1 cellular context compared by ENCODE assay signal in genomic region chr5:95940758-95941682, GRCh38.
TF ChIP-seq lines count a peak whose summit lies in the region.

No MANE protein-coding gene starts in this region.

TF ChIP-seq in K562, 482 proteins besides CTCF, POLR2A, EP300 and RAD21 (continued from another document):
- TF ChIP-seq, protein P1, sequence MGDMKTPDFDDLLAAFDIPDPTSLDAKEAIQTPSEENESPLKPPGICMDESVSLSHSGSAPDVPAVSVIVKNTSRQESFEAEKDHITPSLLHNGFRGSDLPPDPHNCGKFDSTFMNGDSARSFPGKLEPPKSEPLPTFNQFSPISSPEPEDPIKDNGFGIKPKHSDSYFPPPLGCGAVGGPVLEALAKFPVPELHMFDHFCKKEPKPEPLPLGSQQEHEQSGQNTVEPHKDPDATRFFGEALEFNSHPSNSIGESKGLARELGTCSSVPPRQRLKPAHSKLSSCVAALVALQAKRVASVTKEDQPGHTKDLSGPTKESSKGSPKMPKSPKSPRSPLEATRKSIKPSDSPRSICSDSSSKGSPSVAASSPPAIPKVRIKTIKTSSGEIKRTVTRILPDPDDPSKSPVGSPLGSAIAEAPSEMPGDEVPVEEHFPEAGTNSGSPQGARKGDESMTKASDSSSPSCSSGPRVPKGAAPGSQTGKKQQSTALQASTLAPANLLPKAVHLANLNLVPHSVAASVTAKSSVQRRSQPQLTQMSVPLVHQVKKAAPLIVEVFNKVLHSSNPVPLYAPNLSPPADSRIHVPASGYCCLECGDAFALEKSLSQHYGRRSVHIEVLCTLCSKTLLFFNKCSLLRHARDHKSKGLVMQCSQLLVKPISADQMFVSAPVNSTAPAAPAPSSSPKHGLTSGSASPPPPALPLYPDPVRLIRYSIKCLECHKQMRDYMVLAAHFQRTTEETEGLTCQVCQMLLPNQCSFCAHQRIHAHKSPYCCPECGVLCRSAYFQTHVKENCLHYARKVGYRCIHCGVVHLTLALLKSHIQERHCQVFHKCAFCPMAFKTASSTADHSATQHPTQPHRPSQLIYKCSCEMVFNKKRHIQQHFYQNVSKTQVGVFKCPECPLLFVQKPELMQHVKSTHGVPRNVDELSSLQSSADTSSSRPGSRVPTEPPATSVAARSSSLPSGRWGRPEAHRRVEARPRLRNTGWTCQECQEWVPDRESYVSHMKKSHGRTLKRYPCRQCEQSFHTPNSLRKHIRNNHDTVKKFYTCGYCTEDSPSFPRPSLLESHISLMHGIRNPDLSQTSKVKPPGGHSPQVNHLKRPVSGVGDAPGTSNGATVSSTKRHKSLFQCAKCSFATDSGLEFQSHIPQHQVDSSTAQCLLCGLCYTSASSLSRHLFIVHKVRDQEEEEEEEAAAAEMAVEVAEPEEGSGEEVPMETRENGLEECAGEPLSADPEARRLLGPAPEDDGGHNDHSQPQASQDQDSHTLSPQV (IDR thresholded peaks at IDR 0.05) = peak; percentile 55; the same call in 1 of the 2 replicates
- TF ChIP-seq CEBPZ (IDR thresholded peaks at IDR 0.05; ENCODE audit: borderline replicate concordance, low read depth, low read length) = no peak
- no peak for TF ChIP-seq ZC3H4 (CRISPR knock-in tag; IDR thresholded peaks at IDR 0.05; ENCODE audit: borderline replicate concordance)
- TF ChIP-seq PHTF2 (CRISPR knock-in tag; IDR thresholded peaks at IDR 0.05) = no peak
- TF ChIP-seq, protein P2, sequence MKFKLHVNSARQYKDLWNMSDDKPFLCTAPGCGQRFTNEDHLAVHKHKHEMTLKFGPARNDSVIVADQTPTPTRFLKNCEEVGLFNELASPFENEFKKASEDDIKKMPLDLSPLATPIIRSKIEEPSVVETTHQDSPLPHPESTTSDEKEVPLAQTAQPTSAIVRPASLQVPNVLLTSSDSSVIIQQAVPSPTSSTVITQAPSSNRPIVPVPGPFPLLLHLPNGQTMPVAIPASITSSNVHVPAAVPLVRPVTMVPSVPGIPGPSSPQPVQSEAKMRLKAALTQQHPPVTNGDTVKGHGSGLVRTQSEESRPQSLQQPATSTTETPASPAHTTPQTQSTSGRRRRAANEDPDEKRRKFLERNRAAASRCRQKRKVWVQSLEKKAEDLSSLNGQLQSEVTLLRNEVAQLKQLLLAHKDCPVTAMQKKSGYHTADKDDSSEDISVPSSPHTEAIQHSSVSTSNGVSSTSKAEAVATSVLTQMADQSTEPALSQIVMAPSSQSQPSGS (CRISPR knock-in tag; IDR thresholded peaks at IDR 0.05) = no peak
- TF ChIP-seq, protein P3, sequence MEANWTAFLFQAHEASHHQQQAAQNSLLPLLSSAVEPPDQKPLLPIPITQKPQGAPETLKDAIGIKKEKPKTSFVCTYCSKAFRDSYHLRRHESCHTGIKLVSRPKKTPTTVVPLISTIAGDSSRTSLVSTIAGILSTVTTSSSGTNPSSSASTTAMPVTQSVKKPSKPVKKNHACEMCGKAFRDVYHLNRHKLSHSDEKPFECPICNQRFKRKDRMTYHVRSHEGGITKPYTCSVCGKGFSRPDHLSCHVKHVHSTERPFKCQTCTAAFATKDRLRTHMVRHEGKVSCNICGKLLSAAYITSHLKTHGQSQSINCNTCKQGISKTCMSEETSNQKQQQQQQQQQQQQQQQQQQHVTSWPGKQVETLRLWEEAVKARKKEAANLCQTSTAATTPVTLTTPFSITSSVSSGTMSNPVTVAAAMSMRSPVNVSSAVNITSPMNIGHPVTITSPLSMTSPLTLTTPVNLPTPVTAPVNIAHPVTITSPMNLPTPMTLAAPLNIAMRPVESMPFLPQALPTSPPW (CRISPR knock-in tag; IDR thresholded peaks at IDR 0.05) = peak; percentile 39; the same call in 1 of the 2 replicates
- TF ChIP-seq ZNF316 (IDR thresholded peaks at IDR 0.05) = peak; percentile 84
- peak; percentile 39; the same call in 1 of the 2 replicates for TF ChIP-seq DPF2 (IDR thresholded peaks at IDR 0.05)
- TF ChIP-seq HDAC1 (IDR thresholded peaks at IDR 0.05) = peak in 1 of 2 experiments; percentile 28; a peak in 1 of 4 replicates
- TF ChIP-seq DNMT1 (IDR thresholded peaks at IDR 0.05) = no peak
- TF ChIP-seq MAFG (tag; conservative IDR thresholded peaks at IDR 0.05) = peak; percentile 23; the same call in 1 of the 2 replicates
- TF ChIP-seq FOXM1 (IDR thresholded peaks at IDR 0.05; ENCODE audit: low read depth) = peak; percentile 24; the same call in 1 of the 2 replicates
- TF ChIP-seq FOXM1 (CRISPR knock-in tag; IDR thresholded peaks at IDR 0.05; ENCODE audit: low read depth) = no peak
- no peak for TF ChIP-seq SRSF7 (optimal IDR thresholded peaks at IDR 0.05; ENCODE audit: low read depth, low read length)
